In the genomic region with DNA sequence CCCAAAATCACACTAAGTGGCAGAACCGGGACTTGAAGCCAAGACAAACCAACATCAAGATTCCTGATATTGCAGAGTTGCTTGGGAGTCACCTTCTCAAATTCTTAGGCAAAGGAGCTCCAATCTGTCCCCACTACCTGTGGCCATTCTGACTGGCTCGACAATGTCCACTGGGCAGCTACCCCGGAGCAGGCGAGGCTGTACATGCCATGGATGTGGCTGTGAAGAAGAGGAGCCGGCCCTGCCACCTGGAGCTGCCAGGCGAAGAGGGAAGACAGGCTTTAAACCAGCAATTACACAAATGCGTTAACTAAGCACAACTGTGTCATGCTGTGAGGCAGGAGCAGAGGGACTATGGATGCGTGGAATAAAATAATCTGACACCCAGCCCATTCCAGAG, we compare ENCODE assay signal across 24 cellular contexts. TPM values are rescaled to one million over a fixed set of nuclear protein-coding genes. Genes with fewer than 3 reads are reported as not detected.
DNase-seq lines count a peak whose midpoint lies in the region; ATAC-seq and TF ChIP-seq lines count a peak whose summit lies in the region.
"Had no signal": no experiment of that assay in that cellular context is flagged by ENCODE, and none has a peak within 500 bp of the region (broad histone marks: within the 10 kb centered on the region; RNA-seq: fewer than 3 reads in every experiment).

No MANE protein-coding gene starts in this region.

- CTCF ChIA-PET in CD8-positive, alpha-beta memory T cell (lab: Charles Lee): interaction anchor here (1.4 to 16.5 kb wide), 2 partner anchors 8 to 21 kb away, joined by 4 to 201 read pairs; a partner anchor contains a TSS
- CTCF ChIA-PET in activated CD8-positive, alpha-beta T cell treated with anti-CD3 and anti-CD28 coated beads for 36 hours (lab: Charles Lee): interaction anchor here (1.1 to 2.3 kb wide), 6 partner anchors 20 to 103 kb away, joined by 3 to 18 read pairs (median 8); no protein-coding TSS in a partner anchor

- peaks cover 90% of the 10 kb centered on the region for H3K79me2 ChIP-seq in Loucy (ENCODE audit: insufficient read depth, low read length)

- POLR2A ChIA-PET in CD8-positive, alpha-beta memory T cell (lab: Charles Lee): interaction anchor here (0.7 kb wide), 1 partner anchor 11 kb away, joined by 3 read pairs; no protein-coding TSS in a partner anchor
- POLR2A ChIA-PET in activated CD8-positive, alpha-beta T cell treated with anti-CD3 and anti-CD28 coated beads for 36 hours (lab: Charles Lee): interaction anchor here (1.1 to 2.3 kb wide), 5 partner anchors 9 to 43 kb away, joined by 3 to 10 read pairs (median 5); no protein-coding TSS in a partner anchor

- peaks cover 4% of the 10 kb centered on the region; the same call in 1 of the 2 replicates for H3F3A ChIP-seq in Loucy (ENCODE audit: low read depth)

- no peak for DNase-seq in CD8-positive, alpha-beta memory T cell
- no peak for DNase-seq in dorsolateral prefrontal cortex
- DNase-seq in sigmoid colon: peak; percentile 56
- no peak for DNase-seq in NCI-H2171 treated with DMSO at 0.1 percent for 48 hours (lab: John Stamatoyannopoulos, UW)
- DNase-seq in left lobe of liver (ENCODE audit: low spot score): no peak
- no peak for DNase-seq in activated CD8-positive, alpha-beta T cell treated with anti-CD3 and anti-CD28 coated beads for 36 hours
- DNase-seq: activated B cell treated with CpG ODN at 0.5 μM for 24 hours; activated CD8-positive, alpha-beta memory T cell treated with anti-CD3 and anti-CD28 coated beads, Interleukin-2, amount 50 U/mL, for 4 hours; activated naive CD8-positive, alpha-beta T cell treated with anti-CD3 and anti-CD28 coated beads, Interleukin-2, amount 10 ng/mL, durations not matched to agents 7 days and 5 days; EL; GM23248; HFFc6; natural killer cell; NCI-H1048; NCI-H1694; NCI-H524; retina; SHP77 treated with DMSO at 0.1 percent for 48 hours; stimulated activated CD4-positive, alpha-beta T cell treated with anti-CD3 and anti-CD28 coated beads, Interleukin-2, amount 100 ng/mL, for 24 hours had no signal

- peak overlapping the region; percentile 51 for H3K9ac ChIP-seq in Loucy (ENCODE audit: low read depth, low read length, poor library complexity, severe bottlenecking)
- H3K9ac ChIP-seq: GM23248 had no signal

- peaks cover 4 to 81% (median 18%) of the 10 kb centered on the region in 3 donors for H3K36me3 Mint-ChIP-seq in CD8-positive, alpha-beta memory T cell
- H3K36me3 Mint-ChIP-seq in activated CD8-positive, alpha-beta T cell treated with anti-CD3 and anti-CD28 coated beads for 36 hours (ENCODE audit: low read depth): peaks cover 19% of the 10 kb centered on the region

- ATAC-seq in left lobe of liver (no peak), HG02642 (IDR thresholded peaks at IDR 0.05; ENCODE audit: poor library complexity, unreplicated experiment) (no peak)
- no peak for ATAC-seq in activated CD8-positive, alpha-beta T cell treated with anti-CD3 and anti-CD28 coated beads for 36 hours
- ATAC-seq: natural killer cell had no signal

- no peaks in the 10 kb centered on the region for H3K9me2 ChIP-seq in Loucy (replicated peaks; ENCODE audit: low read depth, low read length)

- no peaks in the 10 kb centered on the region for H3K9me3 Mint-ChIP-seq in CD8-positive, alpha-beta memory T cell
- no peaks in the 10 kb centered on the region for H3K9me3 Mint-ChIP-seq in activated CD8-positive, alpha-beta T cell treated with anti-CD3 and anti-CD28 coated beads for 36 hours
- H3K9me3 Mint-ChIP-seq: activated B cell treated with CpG ODN at 0.5 μM for 24 hours; activated naive CD8-positive, alpha-beta T cell treated with anti-CD3 and anti-CD28 coated beads, Interleukin-2, amount 10 ng/mL, durations not matched to agents 7 days and 5 days; activated T-helper 2 cell treated with anti-CD3 and anti-CD28 coated beads, Interferon-gamma antibody, Interleukin-2, Interleukin-4, amounts not matched to agents 10 μg/mL and 5 μg/mL and 100 μg/mL, durations not matched to agents 14 hours and 24 hours and 36 hours; HFFc6; natural killer cell had no signal

- no peak overlapping the region for H3K4me3 ChIP-seq in CD8-positive, alpha-beta memory T cell (ENCODE audit: low read length)
- H3K4me3 ChIP-seq in Loucy (ENCODE audit: low read length, poor library complexity, severe bottlenecking) (no peak overlapping the region), dorsolateral prefrontal cortex (peak overlapping the region in 1 of 59 donors; percentile 6), sigmoid colon (no peak overlapping the region)
- H3K4me3 ChIP-seq: GM23248, vagina had no signal

- TF ChIP-seq EP300 in sigmoid colon (IDR thresholded peaks at IDR 0.05): no peak

- no peaks in the 10 kb centered on the region for H3K27me3 ChIP-seq in CD8-positive, alpha-beta memory T cell (ENCODE audit: insufficient read depth, low read length, poor library complexity, severe bottlenecking)
- H3K27me3 ChIP-seq in Loucy (ENCODE audit: insufficient read depth, low read length, poor library complexity, severe bottlenecking): no peaks in the 10 kb centered on the region
- H3K27me3 ChIP-seq in dorsolateral prefrontal cortex: no peaks in the 10 kb centered on the region
- H3K27me3 ChIP-seq in sigmoid colon: no peaks in the 10 kb centered on the region
- H3K27me3 ChIP-seq: vagina had no signal

- 91 to 95% methylated on average over 8 of the region's 8 CpGs for WGBS in sigmoid colon, 2 donors

- intact Hi-C loops in dorsolateral prefrontal cortex (cut with DNase I) (no loop called here), sigmoid colon (cut with DNase I) (no loop called here)
- intact Hi-C loops in activated CD8-positive, alpha-beta T cell treated with anti-CD3 and anti-CD28 coated beads for 36 hours (cut with micrococcal nuclease): no loop called here

- H3K4me2 ChIP-seq in Loucy (ENCODE audit: low read depth, low read length, poor library complexity, severe bottlenecking): no peak overlapping the region

- H4K20me1 ChIP-seq in Loucy (ENCODE audit: insufficient read depth, low read length, poor library complexity, severe bottlenecking): peaks cover 23% of the 10 kb centered on the region

- H3K27ac Mint-ChIP-seq in CD8-positive, alpha-beta memory T cell: peak overlapping the region in 5 of 8 donors; percentile 57 to 92 (median 77)
- H3K27ac Mint-ChIP-seq in activated CD8-positive, alpha-beta T cell treated with anti-CD3 and anti-CD28 coated beads for 36 hours: no peak overlapping the region
- H3K27ac Mint-ChIP-seq: activated B cell treated with CpG ODN at 0.5 μM for 24 hours had no signal

- peaks cover 50% of the 10 kb centered on the region for H3K36me3 ChIP-seq in CD8-positive, alpha-beta memory T cell (ENCODE audit: insufficient read depth, low read length)
- H3K36me3 ChIP-seq in Loucy (ENCODE audit: insufficient read depth, low read length): peaks cover 80% of the 10 kb centered on the region; the same call in 1 of the 2 replicates
- peaks cover 18 to 66% (median 27%) of the 10 kb centered on the region in 4 donors for H3K36me3 ChIP-seq in sigmoid colon

- TF ChIP-seq CTCF in Loucy (conservative IDR thresholded peaks at IDR 0.05; ENCODE audit: low read length) (no peak), dorsolateral prefrontal cortex (IDR thresholded peaks at IDR 0.05 in 54 of 56, conservative IDR thresholded peaks at IDR 0.05 in 2 of 56; ENCODE audit: low read depth in 1 of 56, partially characterized antibody in 56 of 56) (no peak), sigmoid colon (IDR thresholded peaks at IDR 0.05) (no peak)
- TF ChIP-seq CTCF in activated CD8-positive, alpha-beta T cell treated with anti-CD3 and anti-CD28 coated beads for 36 hours (IDR thresholded peaks at IDR 0.05): no peak

- no peak overlapping the region for H2AFZ ChIP-seq in Loucy (ENCODE audit: low read length)
- H2AFZ ChIP-seq: GM23248 had no signal

- H3K4me3 Mint-ChIP-seq in CD8-positive, alpha-beta memory T cell: no peak overlapping the region
- no peak overlapping the region for H3K4me3 Mint-ChIP-seq in activated CD8-positive, alpha-beta T cell treated with anti-CD3 and anti-CD28 coated beads for 36 hours
- H3K4me3 Mint-ChIP-seq: activated B cell treated with CpG ODN at 0.5 μM for 24 hours, HFFc6, natural killer cell had no signal

- H3K4me1 Mint-ChIP-seq in CD8-positive, alpha-beta memory T cell: peaks cover 54 to 71% (median 62%) of the 10 kb centered on the region in 3 donors
- H3K4me1 Mint-ChIP-seq in activated CD8-positive, alpha-beta T cell treated with anti-CD3 and anti-CD28 coated beads for 36 hours (ENCODE audit: low read depth): peaks cover 51% of the 10 kb centered on the region

- H3K4me1 ChIP-seq in CD8-positive, alpha-beta memory T cell (ENCODE audit: insufficient read depth, low read length): peaks cover 37% of the 10 kb centered on the region
- H3K4me1 ChIP-seq in Loucy (ENCODE audit: insufficient read depth, low read length, poor library complexity, severe bottlenecking): peaks cover 42% of the 10 kb centered on the region
- peaks cover 0 to 100% (median 98%) of the 10 kb centered on the region in 4 donors for H3K4me1 ChIP-seq in sigmoid colon

- H3K27me3 Mint-ChIP-seq in CD8-positive, alpha-beta memory T cell: no peaks in the 10 kb centered on the region
- no peaks in the 10 kb centered on the region for H3K27me3 Mint-ChIP-seq in activated CD8-positive, alpha-beta T cell treated with anti-CD3 and anti-CD28 coated beads for 36 hours
- H3K27me3 Mint-ChIP-seq: activated B cell treated with CpG ODN at 0.5 μM for 24 hours; activated naive CD8-positive, alpha-beta T cell treated with anti-CD3 and anti-CD28 coated beads, Interleukin-2, amount 10 ng/mL, durations not matched to agents 7 days and 5 days had no signal

- H3K9me3 ChIP-seq in CD8-positive, alpha-beta memory T cell (ENCODE audit: low read length): no peaks in the 10 kb centered on the region
- H3K9me3 ChIP-seq in Loucy (ENCODE audit: insufficient read depth, low read depth, low read length) (no peaks in the 10 kb centered on the region), sigmoid colon (no peaks in the 10 kb centered on the region)
- H3K9me3 ChIP-seq: vagina had no signal

- no peak overlapping the region for H3K27ac ChIP-seq in CD8-positive, alpha-beta memory T cell (ENCODE audit: low read depth, low read length)
- H3K27ac ChIP-seq in dorsolateral prefrontal cortex (peak overlapping the region in 51 of 59 donors; percentile 3 to 90 (median 77)), sigmoid colon (peak overlapping the region; percentile 83 to 92 (median 91))
- H3K27ac ChIP-seq: C4-2B, GM23248 had no signal

- no peak for TF ChIP-seq POLR2A in sigmoid colon (IDR thresholded peaks at IDR 0.05)

RNA-seq across cellular contexts. Expression of a gene that starts 18.1 kb away (rescaled TPM):
- 10 to 100 TPM; 17.3 to 17.5 TPM for total RNA-seq in CD8-positive, alpha-beta memory T cell
- polyA plus RNA-seq in CD8-positive, alpha-beta memory T cell: 8.1 TPM
- total RNA-seq in dorsolateral prefrontal cortex: 100 to 1,000 TPM; 132 to 380 (median 250) TPM
- total RNA-seq in sigmoid colon: 100 to 1,000 TPM; 153 to 221 (median 209) TPM
- 10 to 100 TPM; 14.4 to 34.8 (median 17.6) TPM for polyA plus RNA-seq in sigmoid colon
- 11.1 TPM for total RNA-seq in left lobe of liver
- 10 to 100 TPM; 17.8 to 18.5 TPM for total RNA-seq in activated CD8-positive, alpha-beta T cell treated with anti-CD3 and anti-CD28 coated beads for 36 hours

RNA-seq across cellular contexts. Expression of a gene that starts 44.9 kb away (rescaled TPM):
- total RNA-seq in CD8-positive, alpha-beta memory T cell: 10 to 100 TPM; 39.8 to 43.9 TPM
- 25.3 TPM for polyA plus RNA-seq in CD8-positive, alpha-beta memory T cell
- 10 to 100 TPM; 22.9 to 57.3 (median 34.5) TPM for total RNA-seq in dorsolateral prefrontal cortex
- 10 to 100 TPM; 23.9 to 56.2 (median 28.3) TPM for total RNA-seq in sigmoid colon
- polyA plus RNA-seq in sigmoid colon: 10 to 100 TPM in 2 of 3 donors, 1 to 10 TPM in 1; 3.9 to 21.0 (median 17.0) TPM
- total RNA-seq in left lobe of liver: 11.5 TPM
- total RNA-seq in activated CD8-positive, alpha-beta T cell treated with anti-CD3 and anti-CD28 coated beads for 36 hours: 10 to 100 TPM; 51.1 to 53.5 TPM

RNA-seq across cellular contexts. Expression of a gene that starts 54.7 kb away (rescaled TPM):
- 1 to 10 TPM; 1.2 to 1.6 TPM for total RNA-seq in CD8-positive, alpha-beta memory T cell
- not detected for polyA plus RNA-seq in CD8-positive, alpha-beta memory T cell
- total RNA-seq in dorsolateral prefrontal cortex (1 to 10 TPM in 88 of 120 experiments, under 1 TPM in 31, not detected in 1; 0.37 to 7.2 (median 1.4) TPM), sigmoid colon (1 to 10 TPM; 2.5 to 9.4 (median 3.7) TPM), left lobe of liver (0.50 TPM)
- polyA plus RNA-seq in sigmoid colon: 10 to 100 TPM in 1 of 3 donors, 1 to 10 TPM in 2; 3.6 to 15.7 (median 9.9) TPM
- under 1 TPM; 0.41 to 0.47 TPM for total RNA-seq in activated CD8-positive, alpha-beta T cell treated with anti-CD3 and anti-CD28 coated beads for 36 hours
- total RNA-seq: activated B cell treated with CpG ODN at 0.5 μM for 24 hours had no signal

Comparison
In these comparisons a context has a peak if more than half of its experiments do, and no peak if none do; other contexts are left out.
1. RNA of a gene that starts 18.1 kb away (total RNA-seq): 132 to 380 TPM in dorsolateral prefrontal cortex and 153 to 221 TPM in sigmoid colon; 17.8 to 18.5 TPM in activated CD8-positive, alpha-beta T cell treated with anti-CD3 and anti-CD28 coated beads for 36 hours, 17.3 to 17.5 TPM in CD8-positive, alpha-beta memory T cell and 11.1 TPM in left lobe of liver (single experiment); every median in the first group is over 4 times any median in the second.